In the genomic region with DNA sequence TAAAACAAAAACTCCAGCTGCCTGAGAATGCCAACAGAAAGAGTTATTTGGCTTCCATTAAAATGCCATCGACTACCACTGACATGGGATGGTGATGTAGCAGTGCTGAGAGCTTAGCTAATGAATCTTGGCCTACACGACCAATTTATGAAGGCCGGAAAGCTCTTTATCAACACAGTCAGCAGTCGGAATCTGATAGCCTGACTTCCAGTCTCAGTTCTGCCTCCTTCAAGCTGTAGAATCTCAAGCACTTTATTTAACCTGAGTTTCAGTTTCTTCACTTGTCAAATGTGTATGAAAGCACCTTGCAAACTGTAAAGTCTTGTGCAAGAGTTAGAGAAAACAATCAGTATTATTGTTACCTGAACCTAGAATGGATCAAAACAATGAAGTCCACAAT, we compare ENCODE assay signal across 16 cellular contexts.
DNase-seq lines count a peak whose midpoint lies in the region; FAIRE-seq and TF ChIP-seq lines count a peak whose summit lies in the region.
"Had no signal": no experiment of that assay in that cellular context is flagged by ENCODE, and none has a peak within 500 bp of the region (broad histone marks: within the 10 kb centered on the region; RNA-seq: fewer than 3 reads in every experiment).

No MANE protein-coding gene starts in this region.

- H3K4me3 ChIP-seq in KMS-11 (IDR thresholded peaks at IDR 0.05; ENCODE audit: insufficient read depth, low read depth, low read length) (no peak overlapping the region), dorsolateral prefrontal cortex (no peak overlapping the region)
- H3K4me3 ChIP-seq: BLaER1 treated with 17β-estradiol and CSF1 and Interleukin-3, amounts not matched to agents 10 nM and 100 nM had no signal

- H3K4me1 ChIP-seq in KMS-11 (ENCODE audit: low read depth, poor library complexity, severe bottlenecking) = peaks cover 22% of the 10 kb centered on the region

- peak overlapping the region; percentile 55 for H3K4me2 ChIP-seq in KMS-11
- H3K4me2 ChIP-seq: BLaER1 treated with 17β-estradiol and CSF1 and Interleukin-3, amounts not matched to agents 10 nM and 100 nM had no signal

- no peaks in the 10 kb centered on the region for H3K79me2 ChIP-seq in KMS-11 (ENCODE audit: insufficient read depth, low read depth)

- no peak for DNase-seq in GM12892 (ENCODE audit: insufficient read length)
- DNase-seq in left kidney (ENCODE audit: low read depth, low spot score) = peak; percentile 63
- peak; percentile 26 for DNase-seq in renal cortical epithelial cell (ENCODE audit: low read depth)
- no peak for DNase-seq in SIG-M5 treated with dmso at 0.1 percent for 504 hours (lab: John Stamatoyannopoulos, UW; ENCODE audit: unreplicated experiment)
- no peak for DNase-seq in HEK293T (ENCODE audit: extremely low spot score)
- no peak for DNase-seq in dorsolateral prefrontal cortex
- DNase-seq: Calu3; CD8-positive, alpha-beta T cell; DMS79 treated with DMSO at 0.1 percent for 48 hours; GF-D8; H9 had no signal

- FAIRE-seq in GM12892 (lab: Jason Lieb, UNC) = peak; percentile 38
- FAIRE-seq: GM19239, H1, HepG2 had no signal

- no peaks in the 10 kb centered on the region for H3K36me3 ChIP-seq in KMS-11 (ENCODE audit: insufficient read depth)
- H3K36me3 ChIP-seq: BLaER1 treated with 17β-estradiol and CSF1 and Interleukin-3, amounts not matched to agents 10 nM and 100 nM had no signal

- no peaks in the 10 kb centered on the region for H4K20me1 ChIP-seq in KMS-11 (ENCODE audit: insufficient read depth)
- H4K20me1 ChIP-seq: BLaER1 treated with 17β-estradiol and CSF1 and Interleukin-3, amounts not matched to agents 10 nM and 100 nM had no signal

- peak overlapping the region; percentile 53; the same call in 1 of the 2 replicates for H2AFZ ChIP-seq in KMS-11 (ENCODE audit: low read depth)

- TF ChIP-seq POLR2A in GM12892 (IDR thresholded peaks at IDR 0.05; ENCODE audit: low read depth, low read length) = no peak

- intact Hi-C loops in dorsolateral prefrontal cortex (cut with DNase I) = no loop called here

- POLR2A ChIA-PET in HEK293T (lab: Yijun Ruan, JAX) = no interaction called here

- peak overlapping the region; percentile 66 for H3K27ac ChIP-seq in KMS-11
- no peak overlapping the region for H3K27ac ChIP-seq in dorsolateral prefrontal cortex
- H3K27ac ChIP-seq: BLaER1 treated with 17β-estradiol and CSF1 and Interleukin-3, amounts not matched to agents 10 nM and 100 nM had no signal

- CTCF ChIA-PET in HEK293T (lab: Yijun Ruan, JAX) = no interaction called here

- peak overlapping the region; percentile 13; the same call in 1 of the 2 replicates for H3K9ac ChIP-seq in KMS-11
- H3K9ac ChIP-seq: BLaER1 treated with 17β-estradiol and CSF1 and Interleukin-3, amounts not matched to agents 10 nM and 100 nM had no signal

- H3K27me3 ChIP-seq in KMS-11 (ENCODE audit: insufficient read depth, low read depth) (no peaks in the 10 kb centered on the region), dorsolateral prefrontal cortex (no peaks in the 10 kb centered on the region)
- H3K27me3 ChIP-seq: BLaER1 treated with 17β-estradiol and CSF1 and Interleukin-3, amounts not matched to agents 10 nM and 100 nM had no signal

- TF ChIP-seq CTCF in KMS-11 (conservative IDR thresholded peaks at IDR 0.05; ENCODE audit: low read depth, low read length) (no peak), dorsolateral prefrontal cortex (IDR thresholded peaks at IDR 0.05 in 54 of 56, conservative IDR thresholded peaks at IDR 0.05 in 2 of 56; ENCODE audit: low read depth in 1 of 56, partially characterized antibody in 56 of 56) (no peak)

TF ChIP-seq in HEK293T, 16 proteins besides CTCF, POLR2A, EP300 and RAD21:
- TF ChIP-seq CTBP1 (IDR thresholded peaks at IDR 0.05; ENCODE audit: borderline replicate concordance) (no peak), SUZ12 (IDR thresholded peaks at IDR 0.05) (no peak), BHLHE40 (IDR thresholded peaks at IDR 0.05; ENCODE audit: borderline replicate concordance) (no peak), ELF4 (IDR thresholded peaks at IDR 0.05) (no peak), FOXK2 (IDR thresholded peaks at IDR 0.05) (no peak), ARNT (IDR thresholded peaks at IDR 0.05) (no peak), FOXM1 (IDR thresholded peaks at IDR 0.05; ENCODE audit: borderline replicate concordance) (no peak), HDGF (IDR thresholded peaks at IDR 0.05; ENCODE audit: borderline replicate concordance) (no peak)

Comparison
In these comparisons a context has a peak if more than half of its experiments do, and no peak if none do; other contexts are left out.
1. DNase-seq: peak in left kidney (single experiment) and renal cortical epithelial cell (single experiment); none in GM12892 (single experiment), SIG-M5 treated with dmso at 0.1 percent for 504 hours (single experiment), HEK293T (single experiment) and dorsolateral prefrontal cortex (0 of 10).